8 cellular contexts compared by ENCODE assay signal in the genomic region with DNA sequence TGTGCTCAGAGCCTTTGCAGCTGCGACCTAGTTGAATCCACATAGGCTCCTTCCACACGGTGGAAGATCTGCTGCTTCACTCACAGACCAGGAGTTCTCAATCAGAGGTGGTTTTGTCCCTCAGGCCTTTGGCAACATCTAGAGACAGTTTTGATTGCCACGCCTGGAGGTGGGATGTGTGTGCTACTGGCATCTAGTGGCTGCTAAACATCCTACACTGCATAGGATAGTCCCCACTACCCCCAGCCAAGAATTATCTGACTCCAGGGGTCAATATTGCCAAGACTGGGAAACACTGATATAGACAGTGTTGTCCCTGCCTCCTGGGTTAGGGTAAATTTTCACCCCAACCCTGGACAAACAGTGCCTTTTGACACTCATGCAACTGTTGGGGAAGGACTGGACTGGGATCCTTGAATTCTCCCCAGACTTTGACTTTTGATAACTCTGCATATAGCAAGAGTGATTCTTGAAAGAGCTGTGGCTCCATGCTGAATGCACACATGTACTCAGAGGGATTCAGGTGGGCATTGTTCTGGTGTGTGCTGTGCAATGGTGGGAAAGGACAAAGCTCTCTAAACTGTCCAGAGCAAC. TPM values are rescaled to one million over a fixed set of nuclear protein-coding genes. Genes with fewer than 3 reads are reported as not detected.
DNase-seq lines count a peak whose midpoint lies in the region; FAIRE-seq and TF ChIP-seq lines count a peak whose summit lies in the region.

No MANE protein-coding gene starts in this region.

- H3K36me3 Mint-ChIP-seq in H9 (ENCODE audit: insufficient read depth in 1 of 3, low read depth in 3 of 3) = peaks cover 0 to 11% (median 2%) of the 10 kb centered on the region in 3 experiments; a peak in 3 of 7 replicates

- DNase-seq in H9 (peak; percentile 67), RCC 7860 (ENCODE audit: low spot score) (peak; percentile 12), foreskin fibroblast (peak in 1 of 2 donors; percentile 43), occipital lobe (lab: John Stamatoyannopoulos, UW) (no peak), GM19240 (ENCODE audit: insufficient read length, low spot score) (no peak), amygdala (lab: John Stamatoyannopoulos, UW) (no peak), cardiac septum (ENCODE audit: low spot score) (no peak)

- no peak overlapping the region for H2BK12ac ChIP-seq in H9 (ENCODE audit: insufficient read length, low read depth, low read length)

- H3K27ac ChIP-seq in DOHH2 (ENCODE audit: low read depth, low read length) (no peak overlapping the region), H9 (ENCODE audit: insufficient read length, low read depth, low read length) (no peak overlapping the region)

- H3K27ac Mint-ChIP-seq in H9 = peak overlapping the region; percentile 45 to 92 (median 71); a peak in 5 of 7 replicates

- H3K36me3 ChIP-seq in DOHH2 (ENCODE audit: control insufficient read depth, low read length) = no peaks in the 10 kb centered on the region

- no peaks in the 10 kb centered on the region for H3K79me1 ChIP-seq in H9 (ENCODE audit: insufficient read depth, low read depth, low read length, poor library complexity, severe bottlenecking)

- H3F3A ChIP-seq in DOHH2 (ENCODE audit: control insufficient read depth, insufficient read depth) = no peaks in the 10 kb centered on the region; the same call in none of the 2 replicates

- no peaks in the 10 kb centered on the region for H3K23me2 ChIP-seq in H9 (ENCODE audit: insufficient read length, low read depth, low read length, poor library complexity, severe bottlenecking)

- no peak overlapping the region for H2BK5ac ChIP-seq in H9 (ENCODE audit: insufficient read length, low read length)

- no peak for FAIRE-seq in RCC 7860 (lab: Jason Lieb, UNC)

- no peak overlapping the region for H3K4me3 Mint-ChIP-seq in H9

- H3K4me1 Mint-ChIP-seq in H9 = peaks cover 29 to 38% of the 10 kb centered on the region in 2 experiments

- TF ChIP-seq CTCF in DOHH2 (IDR thresholded peaks at IDR 0.05; ENCODE audit: low read depth, low read length, poor library complexity, severe bottlenecking) (peak; percentile 74), H9 (conservative IDR thresholded peaks at IDR 0.05) (peak; percentile 68), foreskin fibroblast (IDR thresholded peaks at IDR 0.05; ENCODE audit: low read depth, low read length) (peak; percentile 34)

- no peak overlapping the region for H2AK5ac ChIP-seq in H9 (ENCODE audit: insufficient read length, low read length)

- H3K18ac ChIP-seq in H9 (ENCODE audit: insufficient read length, low read depth, low read length) = no peak overlapping the region

- H3K79me2 ChIP-seq in DOHH2 (ENCODE audit: control insufficient read depth, low read length) = no peaks in the 10 kb centered on the region
- H3K79me2 ChIP-seq in H9 (ENCODE audit: insufficient read depth, low read length) = no peaks in the 10 kb centered on the region

- H3K56ac ChIP-seq in H9 (ENCODE audit: insufficient read length, low read depth, low read length) = no peak overlapping the region

- no peak overlapping the region for H2AFZ ChIP-seq in H9 (ENCODE audit: low read length)

- H3K27me3 ChIP-seq in DOHH2 (ENCODE audit: control insufficient read depth, low read length) (peaks cover 3% of the 10 kb centered on the region; the same call in 1 of the 2 replicates), H9 (ENCODE audit: insufficient read depth, low read length) (no peaks in the 10 kb centered on the region)

- H4K8ac ChIP-seq in H9 (replicated peaks; ENCODE audit: insufficient read length, low read depth, low read length) = no peak overlapping the region

- no peak overlapping the region for H4K91ac ChIP-seq in H9 (ENCODE audit: insufficient read length, low read depth, low read length)

- intact Hi-C loops in cardiac septum (cut with DNase I) = no loop called here

- no peaks in the 10 kb centered on the region for H3K27me3 Mint-ChIP-seq in H9 (ENCODE audit: low read depth)

- H3K9me3 Mint-ChIP-seq in H9 = no peaks in the 10 kb centered on the region

- H3K9me2 ChIP-seq in DOHH2 (replicated peaks; ENCODE audit: control insufficient read depth, low read length) = no peaks in the 10 kb centered on the region

- H3K14ac ChIP-seq in H9 (ENCODE audit: insufficient read depth, low read length) = no peak overlapping the region

- H3K4me3 ChIP-seq in DOHH2 (ENCODE audit: low read length) (no peak overlapping the region), foreskin fibroblast (ENCODE audit: low read depth in 1 of 2, low read length in 2 of 2) (no peak overlapping the region)

- H3K4me2 ChIP-seq in DOHH2 (ENCODE audit: low read length) (no peak overlapping the region), H9 (ENCODE audit: insufficient read depth, insufficient read length, low read length) (no peak overlapping the region)

- no CpG with 5 or more reads among the region's 3 CpGs for WGBS in H9 (ENCODE audit: extremely low coverage, insufficient read length, low lambda C conversion rate)

- peaks cover 29% of the 10 kb centered on the region for H3K4me1 ChIP-seq in DOHH2 (ENCODE audit: control insufficient read depth, low read length)
- peaks cover 12% of the 10 kb centered on the region; the same call in 1 of the 2 replicates for H3K4me1 ChIP-seq in H9 (ENCODE audit: insufficient read depth, low read length)

- no peak overlapping the region for H2BK15ac ChIP-seq in H9 (ENCODE audit: low read depth, low read length)

- no peak overlapping the region for H3K4ac ChIP-seq in H9 (ENCODE audit: low read depth, low read length)

- no peak overlapping the region for H3K9ac ChIP-seq in H9 (ENCODE audit: extremely low read depth, insufficient read length, low read length)

- H4K20me1 ChIP-seq in DOHH2 (ENCODE audit: control insufficient read depth, insufficient read depth, low read depth, low read length) = no peaks in the 10 kb centered on the region
- peaks cover 3% of the 10 kb centered on the region for H4K20me1 ChIP-seq in H9 (ENCODE audit: control insufficient read depth, insufficient read depth, insufficient read length)

- H4K5ac ChIP-seq in H9 (ENCODE audit: insufficient read length, low read depth, low read length) = no peak overlapping the region

- H3K23ac ChIP-seq in H9 (ENCODE audit: insufficient read length, low read depth, low read length) = no peak overlapping the region

- H3K9me3 ChIP-seq in DOHH2 (ENCODE audit: control insufficient read depth, insufficient read depth, low read length) (no peaks in the 10 kb centered on the region), H9 (ENCODE audit: control insufficient read depth, low read depth, low read length) (no peaks in the 10 kb centered on the region)

- H2BK20ac ChIP-seq in H9 (ENCODE audit: low read depth, low read length, poor library complexity, severe bottlenecking) = no peak overlapping the region

- no peak overlapping the region for H3T11ph ChIP-seq in H9 (ENCODE audit: low read length)

- H2BK120ac ChIP-seq in H9 (ENCODE audit: low read depth, low read length, poor library complexity, severe bottlenecking) = no peak overlapping the region

RNA-seq across cellular contexts. Expression of a gene that starts 39.8 kb away (rescaled TPM):
- total RNA-seq in H9 (2021) (94.1 and 108 TPM in 2 replicates), occipital lobe (10.0 TPM), cardiac septum (49.0 TPM)

RNA-seq across cellular contexts. Expression of a gene that starts 55.5 kb away (rescaled TPM):
- 927 and 936 TPM in 2 replicates for total RNA-seq in H9 (2021)
- 359 TPM for total RNA-seq in occipital lobe
- total RNA-seq in cardiac septum = 2,154 TPM

Comparison
In these comparisons a context has a peak if more than half of its experiments do, and no peak if none do; other contexts are left out.
1. DNase-seq: peak in H9 (single experiment) and RCC 7860 (single experiment); none in occipital lobe (single experiment), GM19240 (single experiment), amygdala (0 of 56) and cardiac septum (single experiment).
2. Peak in every context shown above with its lines, with median percentiles within 50 percentile points of each other: CTCF ChIP-seq.